Comparison of ENCODE assay signal across 1 cellular context in genomic region chr22:23791737-23792645, GRCh38.
TF ChIP-seq lines count a peak whose summit lies in the region.

No MANE protein-coding gene starts in this region.

TF ChIP-seq in HEK293, 187 proteins besides CTCF, POLR2A, EP300 and RAD21:
- TF ChIP-seq ZSCAN18 (tag by site-specific recombination; IDR thresholded peaks at IDR 0.05) (no peak), ZNF280C (tag by site-specific recombination; IDR thresholded peaks at IDR 0.05) (no peak), ZBTB11 (tag by site-specific recombination; conservative IDR thresholded peaks at IDR 0.05; ENCODE audit: low read depth) (no peak), ZNF621 (tag by site-specific recombination; IDR thresholded peaks at IDR 0.05) (no peak), ZNF561 (tag by site-specific recombination; IDR thresholded peaks at IDR 0.05; ENCODE audit: borderline replicate concordance) (no peak), ZNF404 (tag by site-specific recombination; IDR thresholded peaks at IDR 0.05) (no peak), ATF2 (tag by site-specific recombination; IDR thresholded peaks at IDR 0.05; ENCODE audit: low read depth) (no peak), ZNF785 (tag by site-specific recombination; IDR thresholded peaks at IDR 0.05) (no peak), ZNF76 (tag by site-specific recombination; IDR thresholded peaks at IDR 0.05; ENCODE audit: borderline replicate concordance, low read depth) (no peak), ZNF692 (tag by site-specific recombination; IDR thresholded peaks at IDR 0.05) (no peak), ZNF311 (tag by site-specific recombination; IDR thresholded peaks at IDR 0.05; ENCODE audit: borderline replicate concordance) (no peak), INSM2 (tag by site-specific recombination; IDR thresholded peaks at IDR 0.05) (no peak), ZNF394 (tag by site-specific recombination; IDR thresholded peaks at IDR 0.05; ENCODE audit: borderline replicate concordance) (no peak), KLF7 (tag by site-specific recombination; IDR thresholded peaks at IDR 0.05; ENCODE audit: borderline replicate concordance) (no peak), ZNF350 (tag by site-specific recombination; IDR thresholded peaks at IDR 0.05) (no peak), MEIS1 (CRISPR knock-in tag; IDR thresholded peaks at IDR 0.05; ENCODE audit: borderline replicate concordance) (no peak), SP3 (tag by site-specific recombination; IDR thresholded peaks at IDR 0.05) (no peak)
